Comparison of ENCODE assay signal across 11 cellular contexts in genomic region chr6:150409576-150410066, GRCh38. TPM values are rescaled to one million over a fixed set of nuclear protein-coding genes. Genes with fewer than 3 reads are reported as not detected.
DNase-seq lines count a peak whose midpoint lies in the region; ATAC-seq and TF ChIP-seq lines count a peak whose summit lies in the region.
"Had no signal": no experiment of that assay in that cellular context is flagged by ENCODE, and none has a peak within 500 bp of the region (broad histone marks: within the 10 kb centered on the region; RNA-seq: fewer than 3 reads in every experiment).

No MANE protein-coding gene starts in this region.

- H3K4me3 ChIP-seq in coronary artery = no peak overlapping the region

- no peaks in the 10 kb centered on the region for H3K36me3 Mint-ChIP-seq in Calu3 (ENCODE audit: insufficient read depth, unreplicated experiment)
- peaks cover 2% of the 10 kb centered on the region for H3K36me3 Mint-ChIP-seq in memory B cell

- no TSS peak for BruUV-seq in Calu3 (replicated peaks; lab: Mats Ljungman, UMichigan)

- intact Hi-C loops in Calu3 (cut with micrococcal nuclease; ENCODE audit: unreplicated experiment) = loop anchor here (5.0 kb wide), 1 partner anchor 468 kb away; no protein-coding TSS in a partner anchor

- H3K27me3 Mint-ChIP-seq in Calu3 (ENCODE audit: unreplicated experiment) (no peaks in the 10 kb centered on the region), memory B cell (peaks cover 11% of the 10 kb centered on the region)

- H3K4me1 Mint-ChIP-seq in Calu3 (ENCODE audit: low read depth, unreplicated experiment) = peaks cover 44% of the 10 kb centered on the region
- peaks cover 4% of the 10 kb centered on the region for H3K4me1 Mint-ChIP-seq in memory B cell
- H3K4me1 Mint-ChIP-seq: central memory CD8-positive, alpha-beta T cell had no signal

- no peak overlapping the region for H3K4me3 Mint-ChIP-seq in Calu3 (ENCODE audit: low read depth, unreplicated experiment)
- no peak overlapping the region for H3K4me3 Mint-ChIP-seq in memory B cell
- H3K4me3 Mint-ChIP-seq: activated CD8-positive, alpha-beta T cell treated with anti-CD3 and anti-CD28 coated beads, Interleukin-2, amount 10 ng/mL, durations not matched to agents 7 days and 5 days; central memory CD8-positive, alpha-beta T cell had no signal

- TF ChIP-seq CTCF in Calu3 (IDR thresholded peaks at IDR 0.05; ENCODE audit: unreplicated experiment) (no peak), coronary artery (IDR thresholded peaks at IDR 0.05) (no peak)

- no peak overlapping the region for H3K27ac ChIP-seq in coronary artery

- CTCF ChIA-PET in Calu3 (lab: Charles Lee) = interaction anchor here (1.4 to 1.5 kb wide), 2 partner anchors 8 to 339 kb away, joined by 4 to 7 read pairs; no protein-coding TSS in a partner anchor

- ATAC-seq in memory B cell (ENCODE audit: low read depth) = peak; percentile 74
- ATAC-seq in GM21723 (IDR thresholded peaks at IDR 0.05; ENCODE audit: unreplicated experiment) = no peak
- no peak for ATAC-seq in HG02623 (IDR thresholded peaks at IDR 0.05; ENCODE audit: unreplicated experiment)
- ATAC-seq: activated CD8-positive, alpha-beta T cell treated with anti-CD3 and anti-CD28 coated beads, Interleukin-2, amount 10 ng/mL, durations not matched to agents 7 days and 5 days had no signal

- peak overlapping the region; percentile 36 for H3K27ac Mint-ChIP-seq in Calu3 (ENCODE audit: unreplicated experiment)
- H3K27ac Mint-ChIP-seq in memory B cell = no peak overlapping the region
- H3K27ac Mint-ChIP-seq: activated CD8-positive, alpha-beta T cell treated with anti-CD3 and anti-CD28 coated beads, Interleukin-2, amount 10 ng/mL, durations not matched to agents 7 days and 5 days had no signal

- DNase-seq in Calu3 (peak; percentile 63), NCI-H146 (lab: John Stamatoyannopoulos, UW) (peak; percentile 95), astrocyte of the hippocampus (ENCODE audit: low read depth, low spot score) (peak; percentile 45), memory B cell (ENCODE audit: low spot score in 2 of 2) (peak; percentile 44 to 58), NCI-H1048 (lab: John Stamatoyannopoulos, UW) (no peak), coronary artery (ENCODE audit: low spot score) (no peak)
- DNase-seq: activated CD8-positive, alpha-beta T cell treated with anti-CD3 and anti-CD28 coated beads, Interleukin-2, amount 10 ng/mL, durations not matched to agents 7 days and 5 days; NCI-H1436 treated with DMSO at 0.1 percent for 48 hours had no signal

- no peaks in the 10 kb centered on the region for H3K9me3 Mint-ChIP-seq in Calu3 (ENCODE audit: low read depth, unreplicated experiment)
- peaks cover 8% of the 10 kb centered on the region for H3K9me3 Mint-ChIP-seq in memory B cell

RNA-seq across cellular contexts. Expression of gene IYD, which starts 40.8 kb away (rescaled TPM):
- 0.92 and 2.0 TPM in 2 replicates for total RNA-seq in Calu3 (2022)
- total RNA-seq: activated CD8-positive, alpha-beta T cell treated with anti-CD3 and anti-CD28 coated beads, Interleukin-2, amount 10 ng/mL, durations not matched to agents 7 days and 5 days had no signal

Comparison
In these comparisons a context has a peak if more than half of its experiments do, and no peak if none do; other contexts are left out.
1. DNase-seq: peak in Calu3 (single experiment), NCI-H146 (single experiment), astrocyte of the hippocampus (single experiment) and memory B cell (2 of 2); none in NCI-H1048 (single experiment) and coronary artery (single experiment).